In genomic region chr15:98955331-98955730, GRCh38 we compare ENCODE assay signal across 18 cellular contexts. TPM values are rescaled to one million over a fixed set of nuclear protein-coding genes. Genes with fewer than 3 reads are reported as not detected.
DNase-seq lines count a peak whose midpoint lies in the region; ATAC-seq and TF ChIP-seq lines count a peak whose summit lies in the region.
"Had no signal": no experiment of that assay in that cellular context is flagged by ENCODE, and none has a peak within 500 bp of the region (broad histone marks: within the 10 kb centered on the region; RNA-seq: fewer than 3 reads in every experiment).

No MANE protein-coding gene starts in this region.

- H3K4me1 Mint-ChIP-seq in Caco-2 (ENCODE audit: low read depth, unreplicated experiment): no peaks in the 10 kb centered on the region

- no peaks in the 10 kb centered on the region for H3K27me3 Mint-ChIP-seq in Caco-2 (ENCODE audit: insufficient read depth, unreplicated experiment)
- H3K27me3 Mint-ChIP-seq: activated naive CD8-positive, alpha-beta T cell; stimulated activated naive CD8-positive, alpha-beta T cell treated with anti-CD3 and anti-CD28 coated beads, Interleukin-15, amount 100 ng/mL, for 72 hours had no signal

- H3K4me1 ChIP-seq in left lung: peaks cover 0 to 50% of the 10 kb centered on the region in 2 donors
- H3K4me1 ChIP-seq in gastrocnemius medialis: peaks cover 34 to 50% of the 10 kb centered on the region in 2 donors
- no peaks in the 10 kb centered on the region for H3K4me1 ChIP-seq in Caco-2
- H3K4me1 ChIP-seq: A549, foreskin keratinocyte, parathyroid adenoma had no signal

- H3K9me3 Mint-ChIP-seq in Caco-2 (ENCODE audit: unreplicated experiment): no peaks in the 10 kb centered on the region
- H3K9me3 Mint-ChIP-seq: stimulated activated naive CD8-positive, alpha-beta T cell treated with anti-CD3 and anti-CD28 coated beads, Interleukin-15, amount 100 ng/mL, for 72 hours had no signal

- H3K27ac Mint-ChIP-seq in Caco-2 (ENCODE audit: unreplicated experiment): no peak overlapping the region
- H3K27ac Mint-ChIP-seq: activated naive CD8-positive, alpha-beta T cell had no signal

- POLR2A ChIA-PET in Caco-2 (lab: Charles Lee): no interaction called here

- H3K36me3 ChIP-seq in left lung (peaks cover 0 to 63% of the 10 kb centered on the region in 2 donors), gastrocnemius medialis (peaks cover 0 to 34% of the 10 kb centered on the region in 2 donors), Caco-2 (ENCODE audit: control insufficient read depth, insufficient read depth, low read length) (no peaks in the 10 kb centered on the region)

- H3K4me3 ChIP-seq in coronary artery: no peak overlapping the region
- no peak overlapping the region for H3K4me3 ChIP-seq in left lung
- no peak overlapping the region for H3K4me3 ChIP-seq in gastrocnemius medialis
- H3K4me3 ChIP-seq in Caco-2 (ENCODE audit: low read depth, low read length): no peak overlapping the region
- H3K4me3 ChIP-seq: A549 had no signal

- H3K27me3 ChIP-seq in left lung (no peaks in the 10 kb centered on the region), gastrocnemius medialis (no peaks in the 10 kb centered on the region), Caco-2 (replicated peaks; ENCODE audit: control insufficient read depth, insufficient read depth, low read length) (no peaks in the 10 kb centered on the region)
- H3K27me3 ChIP-seq: foreskin keratinocyte had no signal

- CTCF ChIA-PET in Caco-2 (lab: Charles Lee): no interaction called here

- peak; percentile 41 for DNase-seq in AG08395 (ENCODE audit: low spot score)
- no peak for DNase-seq in coronary artery (ENCODE audit: low spot score)
- DNase-seq in left lung: no peak
- DNase-seq in gastrocnemius medialis: peak in 1 of 2 donors; percentile 64
- DNase-seq in SIG-M5 treated with dmso at 0.1 percent for 504 hours (lab: John Stamatoyannopoulos, UW; ENCODE audit: unreplicated experiment): no peak
- DNase-seq in Caco-2: no peak
- DNase-seq: activated CD4-positive, CD25-positive, alpha-beta regulatory T cell; activated CD8-positive, alpha-beta memory T cell treated with anti-CD3 and anti-CD28 coated beads, Interleukin-2, amount 50 U/mL, for 4 hours; dermis blood vessel endothelial cell; DMS153; foreskin keratinocyte; stimulated activated naive CD8-positive, alpha-beta T cell treated with anti-CD3 and anti-CD28 coated beads, Interleukin-15, amount 100 ng/mL, for 72 hours had no signal

- no peak overlapping the region for H3K4me3 Mint-ChIP-seq in Caco-2 (ENCODE audit: unreplicated experiment)
- H3K4me3 Mint-ChIP-seq: activated naive CD8-positive, alpha-beta T cell; stimulated activated naive CD8-positive, alpha-beta T cell treated with anti-CD3 and anti-CD28 coated beads, Interleukin-15, amount 100 ng/mL, for 72 hours had no signal

- H3K9me3 ChIP-seq in left lung (no peaks in the 10 kb centered on the region), gastrocnemius medialis (no peaks in the 10 kb centered on the region), Caco-2 (no peaks in the 10 kb centered on the region)

- peak overlapping the region; percentile 96 to 97 for H3K27ac ChIP-seq in coronary artery
- H3K27ac ChIP-seq in left lung: peak overlapping the region; percentile 60 to 75
- peak overlapping the region; percentile 69 to 89 (median 78) for H3K27ac ChIP-seq in gastrocnemius medialis
- H3K27ac ChIP-seq: foreskin keratinocyte, parathyroid adenoma had no signal

- in situ Hi-C loops in gastrocnemius medialis (cut with MboI; ENCODE audit: low sequenced_read_pairs in 4 of 4): no loop called here

- intact Hi-C loops in left lung (cut with DNase I): no loop called here
- intact Hi-C loops in gastrocnemius medialis (cut with DNase I; ENCODE audit: low total_unique reads): loop anchor here (5.0 kb wide), 1 partner anchor 57 kb away; no protein-coding TSS in a partner anchor
- intact Hi-C loops in Caco-2 (cut with micrococcal nuclease; ENCODE audit: unreplicated experiment): no loop called here

- TF ChIP-seq CTCF in coronary artery (IDR thresholded peaks at IDR 0.05): no peak
- TF ChIP-seq CTCF in left lung (IDR thresholded peaks at IDR 0.05): no peak
- TF ChIP-seq CTCF in gastrocnemius medialis (IDR thresholded peaks at IDR 0.05 in 4 of 5, conservative IDR thresholded peaks at IDR 0.05 in 1 of 5): no peak
- no peak for TF ChIP-seq CTCF in Caco-2 (IDR thresholded peaks at IDR 0.05; ENCODE audit: insufficient read depth in 1 of 2, low read depth in 1 of 2, low read length in 1 of 2, severe bottlenecking in 1 of 2, unreplicated experiment in 1 of 2)

- BruUV-seq in Caco-2 (replicated peaks; lab: Mats Ljungman, UMichigan): no TSS peak

- ATAC-seq in left lung (no peak), gastrocnemius medialis (peak; percentile 15 to 28), GM21515 (IDR thresholded peaks at IDR 0.05; ENCODE audit: unreplicated experiment) (no peak), HG03521 (IDR thresholded peaks at IDR 0.05; ENCODE audit: unreplicated experiment) (no peak)
- ATAC-seq: A549; foreskin keratinocyte; left colon; stimulated activated naive CD8-positive, alpha-beta T cell treated with anti-CD3 and anti-CD28 coated beads, Interleukin-15, amount 100 ng/mL, for 72 hours had no signal

- peaks cover 55% of the 10 kb centered on the region for H3K36me3 Mint-ChIP-seq in Caco-2 (ENCODE audit: insufficient read depth, unreplicated experiment)

- no peak for TF ChIP-seq POLR2A in gastrocnemius medialis (IDR thresholded peaks at IDR 0.05)

RNA-seq across cellular contexts. Expression of gene PGPEP1L, which starts 52.3 kb away (rescaled TPM):
- total RNA-seq in left lung: not detected
- total RNA-seq in gastrocnemius medialis: 1 to 10 TPM; 2.9 to 7.1 (median 3.5) TPM
- not detected in 2 replicates for total RNA-seq in Caco-2 (2022)
- total RNA-seq: dermis blood vessel endothelial cell, foreskin keratinocyte, left colon had no signal

Comparison
In these comparisons a context has a peak if more than half of its experiments do, and no peak if none do; other contexts are left out.
1. ATAC-seq: peak in gastrocnemius medialis (2 of 2); none in left lung (single experiment), GM21515 (single experiment) and HG03521 (single experiment).
2. Peak in every context shown above with its lines, with median percentiles within 50 percentile points of each other: H3K27ac ChIP-seq.